Comparison of ENCODE assay signal across 18 cellular contexts in the genomic region with DNA sequence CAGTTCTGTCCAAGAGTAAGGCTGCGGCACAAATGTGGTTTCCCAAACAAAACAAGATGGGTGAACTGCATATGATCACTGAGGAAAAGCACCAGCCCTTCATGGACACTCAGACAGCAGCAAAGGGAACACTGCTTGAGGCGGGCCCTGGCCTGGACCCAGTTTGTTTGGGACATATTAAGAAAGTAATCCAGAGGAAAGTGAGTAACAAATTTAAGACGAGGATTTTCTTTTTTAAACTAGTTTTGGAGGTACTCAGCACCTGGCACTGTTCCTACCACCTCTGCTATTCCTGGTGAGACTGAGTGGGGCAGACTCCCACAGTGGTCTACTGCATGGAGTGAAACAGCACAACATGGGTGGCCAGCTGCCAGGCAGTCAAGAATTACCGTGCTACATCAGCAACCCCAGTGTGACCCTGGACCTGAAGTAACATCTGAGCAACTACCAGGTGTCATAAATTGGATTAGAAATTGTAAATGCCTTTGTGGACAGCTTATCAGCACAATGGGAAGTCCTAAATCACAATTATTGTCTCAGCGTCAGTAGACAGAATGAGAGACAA. TPM values are rescaled to one million over a fixed set of nuclear protein-coding genes. Genes with fewer than 3 reads are reported as not detected.
DNase-seq lines count a peak whose midpoint lies in the region; ATAC-seq, FAIRE-seq and TF ChIP-seq lines count a peak whose summit lies in the region.
"Had no signal": no experiment of that assay in that cellular context is flagged by ENCODE, and none has a peak within 500 bp of the region (broad histone marks: within the 10 kb centered on the region; RNA-seq: fewer than 3 reads in every experiment).

No MANE protein-coding gene starts in this region.

- no peaks in the 10 kb centered on the region for H3K36me3 Mint-ChIP-seq in activated T-cell treated with anti-CD3 and anti-CD28 coated beads, Interleukin-2, amount 50 U/mL, for 72 hours (ENCODE audit: insufficient read depth in 2 of 2)
- peaks cover 2% of the 10 kb centered on the region for H3K36me3 Mint-ChIP-seq in activated CD8-positive, alpha-beta T cell treated with anti-CD3 and anti-CD28 coated beads for 36 hours (ENCODE audit: low read depth)
- H3K36me3 Mint-ChIP-seq: CD8-positive, alpha-beta memory T cell had no signal

- H3K27ac ChIP-seq in lung (ENCODE audit: low read depth in 1 of 2, low read length in 1 of 2), result no peak overlapping the region
- no peak overlapping the region for H3K27ac ChIP-seq in pancreas
- H3K27ac ChIP-seq: A549, BLaER1, GM23248, HL-60 had no signal

- DNase-seq in NCI-H82 (lab: John Stamatoyannopoulos, UW) (peak; percentile 76), RPMI8226 (peak; percentile 93), lung (ENCODE audit: low spot score) (peak; percentile 27), pancreas (no peak), DMS79 treated with DMSO at 0.1 percent for 48 hours (lab: John Stamatoyannopoulos, UW) (no peak)
- peak; percentile 17 for DNase-seq in activated CD8-positive, alpha-beta memory T cell treated with anti-CD3 and anti-CD28 coated beads, Interleukin-2, amount 50 U/mL, for 48 hours
- DNase-seq in activated T-cell treated with anti-CD3 and anti-CD28 coated beads, Interleukin-2, amount 50 U/mL, for 72 hours, result no peak
- DNase-seq in activated CD8-positive, alpha-beta T cell treated with anti-CD3 and anti-CD28 coated beads for 36 hours, result no peak
- DNase-seq: CD8-positive, alpha-beta memory T cell; DMS 273 treated with DMSO at 0.1 percent for 48 hours; GM23248; H7 had no signal

- H3K27me3 Mint-ChIP-seq in activated T-cell treated with anti-CD3 and anti-CD28 coated beads, Interleukin-2, amount 50 U/mL, for 72 hours (ENCODE audit: low read depth), result peaks cover 5% of the 10 kb centered on the region
- peaks cover 2% of the 10 kb centered on the region for H3K27me3 Mint-ChIP-seq in activated CD8-positive, alpha-beta T cell treated with anti-CD3 and anti-CD28 coated beads for 36 hours

- intact Hi-C loops in pancreas (cut with DNase I), result no loop called here
- intact Hi-C loops in activated CD8-positive, alpha-beta T cell treated with anti-CD3 and anti-CD28 coated beads for 36 hours (cut with micrococcal nuclease), result no loop called here

- TF ChIP-seq CTCF in lung (IDR thresholded peaks at IDR 0.05; ENCODE audit: control extremely low read depth, extremely low read depth), result no peak
- TF ChIP-seq CTCF in pancreas (IDR thresholded peaks at IDR 0.05), result no peak
- no peak for TF ChIP-seq CTCF in activated CD8-positive, alpha-beta T cell treated with anti-CD3 and anti-CD28 coated beads for 36 hours (IDR thresholded peaks at IDR 0.05)

- H3K4me3 Mint-ChIP-seq in activated T-cell treated with anti-CD3 and anti-CD28 coated beads, Interleukin-2, amount 50 U/mL, for 72 hours, result no peak overlapping the region
- no peak overlapping the region for H3K4me3 Mint-ChIP-seq in activated CD8-positive, alpha-beta T cell treated with anti-CD3 and anti-CD28 coated beads for 36 hours
- H3K4me3 Mint-ChIP-seq: CD8-positive, alpha-beta memory T cell had no signal

- CTCF ChIA-PET in activated CD8-positive, alpha-beta T cell treated with anti-CD3 and anti-CD28 coated beads for 36 hours (lab: Charles Lee), result interaction anchor here (1.3 to 1.5 kb wide), 3 partner anchors 9 to 192 kb away, joined by 3 to 5 read pairs (median 5); no protein-coding TSS in a partner anchor

- H3K4me3 ChIP-seq in lung, result no peak overlapping the region
- no peak overlapping the region for H3K4me3 ChIP-seq in pancreas
- H3K4me3 ChIP-seq: A549, BLaER1, GM12878, GM23248 had no signal

- no peaks in the 10 kb centered on the region for H3K27me3 ChIP-seq in lung (ENCODE audit: control insufficient read depth, insufficient read depth)
- no peaks in the 10 kb centered on the region for H3K27me3 ChIP-seq in pancreas
- H3K27me3 ChIP-seq: BLaER1 had no signal

- H3K36me3 ChIP-seq in lung (ENCODE audit: control insufficient read depth in 2 of 2, insufficient read depth in 2 of 2, low read length in 2 of 2) (peaks cover 20 to 35% of the 10 kb centered on the region in 2 donors), pancreas (peaks cover 0 to 20% (median 11%) of the 10 kb centered on the region in 3 donors)

- H3K9me3 ChIP-seq in lung (ENCODE audit: control insufficient read depth in 2 of 2, insufficient read depth in 1 of 2, low read length in 1 of 2) (no peaks in the 10 kb centered on the region), pancreas (no peaks in the 10 kb centered on the region)
- H3K9me3 ChIP-seq: A549 had no signal

- no peak overlapping the region for H3K27ac Mint-ChIP-seq in activated T-cell treated with anti-CD3 and anti-CD28 coated beads, Interleukin-2, amount 50 U/mL, for 72 hours
- no peak overlapping the region for H3K27ac Mint-ChIP-seq in activated CD8-positive, alpha-beta T cell treated with anti-CD3 and anti-CD28 coated beads for 36 hours

- POLR2A ChIA-PET in activated CD8-positive, alpha-beta T cell treated with anti-CD3 and anti-CD28 coated beads for 36 hours (lab: Charles Lee), result no interaction called here

- H3K4me1 ChIP-seq in lung (ENCODE audit: control insufficient read depth in 2 of 2, insufficient read depth in 2 of 2, low read length in 2 of 2), result peaks cover 1 to 11% of the 10 kb centered on the region in 2 donors
- H3K4me1 ChIP-seq in pancreas, result peaks cover 26 to 29% (median 27%) of the 10 kb centered on the region in 3 donors
- H3K4me1 ChIP-seq: A549 had no signal

- WGBS in lung, 2 donors, result 92 to 95% methylated on average over 5 of the region's 5 CpGs
- 78 to 81% methylated on average over 5 of the region's 5 CpGs for WGBS in pancreas, 2 donors

- no peaks in the 10 kb centered on the region for H3K9me3 Mint-ChIP-seq in activated T-cell treated with anti-CD3 and anti-CD28 coated beads, Interleukin-2, amount 50 U/mL, for 72 hours
- H3K9me3 Mint-ChIP-seq in activated CD8-positive, alpha-beta T cell treated with anti-CD3 and anti-CD28 coated beads for 36 hours, result no peaks in the 10 kb centered on the region
- H3K9me3 Mint-ChIP-seq: CD8-positive, alpha-beta memory T cell had no signal

- no peaks in the 10 kb centered on the region for H3K4me1 Mint-ChIP-seq in activated T-cell treated with anti-CD3 and anti-CD28 coated beads, Interleukin-2, amount 50 U/mL, for 72 hours (ENCODE audit: low read depth)
- H3K4me1 Mint-ChIP-seq in activated CD8-positive, alpha-beta T cell treated with anti-CD3 and anti-CD28 coated beads for 36 hours (ENCODE audit: low read depth), result peaks cover 3% of the 10 kb centered on the region
- H3K4me1 Mint-ChIP-seq: CD8-positive, alpha-beta memory T cell had no signal

- ATAC-seq in lung (ENCODE audit: insufficient read depth, low FRiP score) (no peak), pancreas (no peak)
- no peak for ATAC-seq in activated T-cell treated with anti-CD3 and anti-CD28 coated beads, Interleukin-2, amount 50 U/mL, for 72 hours (replicated peaks in 1 of 2)
- no peak for ATAC-seq in activated CD8-positive, alpha-beta T cell treated with anti-CD3 and anti-CD28 coated beads for 36 hours
- ATAC-seq: A549, GM12878 had no signal

- no peak for FAIRE-seq in pancreas (lab: Jason Lieb, UNC)
- FAIRE-seq: A549, GM12878, GM18507 had no signal

RNA-seq across cellular contexts. Expression of gene P4HA2, which starts 28.5 kb away (rescaled TPM):
- 10 to 100 TPM; 37.8 to 62.3 TPM for total RNA-seq in lung
- 10 to 100 TPM; 20.3 to 36.5 TPM for polyA plus RNA-seq in lung
- total RNA-seq in activated T-cell treated with anti-CD3 and anti-CD28 coated beads, Interleukin-2, amount 50 U/mL, for 72 hours, result 1 to 10 TPM; 3.2 to 5.9 TPM
- total RNA-seq in pancreas, result 10 to 100 TPM; 52.8 to 85.7 (median 64.3) TPM
- polyA plus RNA-seq in pancreas, result 10 to 100 TPM; 28.3 to 34.7 TPM
- total RNA-seq in activated CD8-positive, alpha-beta T cell treated with anti-CD3 and anti-CD28 coated beads for 36 hours, result 10 to 100 TPM; 17.3 to 18.6 TPM
- polyA plus RNA-seq: CD8-positive, alpha-beta memory T cell had no signal

RNA-seq across cellular contexts. Expression of gene PDLIM4, which starts 58.3 kb away (rescaled TPM):
- 10 to 100 TPM in 1 of 2 donors, 1 to 10 TPM in 1; 7.3 to 13.8 TPM for total RNA-seq in lung
- 10 to 100 TPM in 1 of 2 donors, 1 to 10 TPM in 1; 8.3 to 10.9 TPM for polyA plus RNA-seq in lung
- total RNA-seq in activated T-cell treated with anti-CD3 and anti-CD28 coated beads, Interleukin-2, amount 50 U/mL, for 72 hours, result 1 to 10 TPM in 1 of 2 donors, under 1 TPM in 1; 0.79 to 1.2 TPM
- 1 to 10 TPM in 5 of 6 donors, under 1 TPM in 1; 0.83 to 6.6 (median 1.9) TPM for total RNA-seq in pancreas
- 10 to 100 TPM in 1 of 2 donors, 1 to 10 TPM in 1; 3.3 to 10.7 TPM for polyA plus RNA-seq in pancreas
- total RNA-seq in activated CD8-positive, alpha-beta T cell treated with anti-CD3 and anti-CD28 coated beads for 36 hours, result not detected
- total RNA-seq: G401 had no signal
- polyA plus RNA-seq: CD8-positive, alpha-beta memory T cell had no signal

Comparison
In these comparisons a context has a peak if more than half of its experiments do, and no peak if none do; other contexts are left out.
1. DNase-seq: peak in NCI-H82 (single experiment), RPMI8226 (single experiment), activated CD8-positive, alpha-beta memory T cell treated with anti-CD3 and anti-CD28 coated beads, Interleukin-2, amount 50 U/mL, for 48 hours (single experiment) and lung (single experiment); none in activated T-cell treated with anti-CD3 and anti-CD28 coated beads, Interleukin-2, amount 50 U/mL, for 72 hours (0 of 2), pancreas (0 of 6), activated CD8-positive, alpha-beta T cell treated with anti-CD3 and anti-CD28 coated beads for 36 hours (single experiment) and DMS79 treated with DMSO at 0.1 percent for 48 hours (single experiment).